In genomic region chr1:10975567-10976326, GRCh38 we compare ENCODE assay signal across 11 cellular contexts. TPM values are rescaled to one million over a fixed set of nuclear protein-coding genes. Genes with fewer than 3 reads are reported as not detected.
DNase-seq lines count a peak whose midpoint lies in the region; ATAC-seq, FAIRE-seq and TF ChIP-seq lines count a peak whose summit lies in the region.
"Had no signal": no experiment of that assay in that cellular context is flagged by ENCODE, and none has a peak within 500 bp of the region (broad histone marks: within the 10 kb centered on the region; RNA-seq: fewer than 3 reads in every experiment).

No MANE protein-coding gene starts in this region.

- DNase-seq in AG08396 (ENCODE audit: low spot score) (peak; percentile 92), HTR-8/SVneo (ENCODE audit: insufficient read length, low spot score) (peak; percentile 72), T47D (ENCODE audit: low read depth in 1 of 2, low spot score in 1 of 2) (peak; percentile 31 to 44), colonic mucosa (no peak), activated T-cell treated with anti-CD3 and anti-CD28 coated beads for 4 hours (no peak)
- DNase-seq in activated CD4-positive, CD25-positive, alpha-beta regulatory T cell (lab: John Stamatoyannopoulos, UW), result no peak
- DNase-seq: Right ventricle myocardium superior, upper lobe of left lung had no signal

- H3K27ac ChIP-seq in mesodermal cell (ENCODE audit: low read depth, low read length, severe bottlenecking) (peak overlapping the region; percentile 66), colonic mucosa (no peak overlapping the region)
- H3K27ac ChIP-seq: upper lobe of left lung had no signal

- intact Hi-C loops in colonic mucosa (cut with DNase I), result no loop called here

- no peak overlapping the region for H3K4me3 ChIP-seq in mesodermal cell (ENCODE audit: extremely low read depth, insufficient read depth, low read length, poor library complexity, severe bottlenecking)
- no peak overlapping the region for H3K4me3 ChIP-seq in colonic mucosa
- H3K4me3 ChIP-seq: upper lobe of left lung had no signal

- no peak for TF ChIP-seq CTCF in colonic mucosa (IDR thresholded peaks at IDR 0.05)

- ATAC-seq in HG02973 (IDR thresholded peaks at IDR 0.05; ENCODE audit: unreplicated experiment), result no peak

- WGBS in mesodermal cell (ENCODE audit: insufficient coverage in 2 of 2), 2 experiments, result 62 to 73% methylated on average over 12 to 14 of the region's 19 CpGs

- H3K4me1 ChIP-seq in mesodermal cell (ENCODE audit: control insufficient read depth, insufficient read depth, low read length, poor library complexity, severe bottlenecking), result peaks cover 11% of the 10 kb centered on the region
- no peaks in the 10 kb centered on the region for H3K4me1 ChIP-seq in colonic mucosa

- no peak overlapping the region for H3K9ac ChIP-seq in colonic mucosa (ENCODE audit: low read depth in 2 of 2, low read length in 2 of 2)

- no peaks in the 10 kb centered on the region for H3K9me3 ChIP-seq in mesodermal cell (ENCODE audit: control insufficient read depth, low read length)
- H3K9me3 ChIP-seq in colonic mucosa, result no peaks in the 10 kb centered on the region
- H3K9me3 ChIP-seq: upper lobe of left lung had no signal

- FAIRE-seq in HTR-8/SVneo (lab: Jason Lieb, UNC), result no peak
- FAIRE-seq: G401.6 had no signal

- H3K27me3 ChIP-seq in colonic mucosa, result no peaks in the 10 kb centered on the region
- H3K27me3 ChIP-seq: upper lobe of left lung had no signal

- no peaks in the 10 kb centered on the region for H3K36me3 ChIP-seq in mesodermal cell (ENCODE audit: control insufficient read depth, insufficient read depth, low read length)
- no peaks in the 10 kb centered on the region for H3K36me3 ChIP-seq in colonic mucosa
- H3K36me3 ChIP-seq: upper lobe of left lung had no signal

- in situ Hi-C loops in T47D (cut with HindIII; ENCODE audit: low pct_unique_long_range_greater_than_20kb, low sequenced_read_pairs), result no loop called here

RNA-seq across cellular contexts. Expression of gene TARDBP, which starts 36.7 kb away (rescaled TPM):
- polyA plus RNA-seq in mesodermal cell (2013, experiment 1 of 2), result 206 TPM
- polyA plus RNA-seq in mesodermal cell (2013, experiment 2 of 2), result 213 TPM
- total RNA-seq in colonic mucosa, result 100 to 1,000 TPM; 126 to 178 TPM

Comparison
In these comparisons a context has a peak if more than half of its experiments do, and no peak if none do; other contexts are left out.
1. DNase-seq: peak in AG08396 (single experiment), HTR-8/SVneo (single experiment) and T47D (2 of 2); none in activated CD4-positive, CD25-positive, alpha-beta regulatory T cell (0 of 4), colonic mucosa (single experiment) and activated T-cell treated with anti-CD3 and anti-CD28 coated beads for 4 hours (single experiment).